In genomic region chr18:79962835-79963657, GRCh38 we compare ENCODE assay signal across 8 cellular contexts.
DNase-seq lines count a peak whose midpoint lies in the region; ATAC-seq and TF ChIP-seq lines count a peak whose summit lies in the region.

No MANE protein-coding gene starts in this region.

- H3K9me3 ChIP-seq in BLaER1 treated with 17β-estradiol and CSF1 and Interleukin-3, amounts not matched to agents 10 nM and 100 nM (replicated peaks in 1 of 11): no peaks in the 10 kb centered on the region

- H3K4me2 ChIP-seq in BLaER1 treated with 17β-estradiol and CSF1 and Interleukin-3, amounts not matched to agents 10 nM and 100 nM: peak overlapping the region in 8 of 11 experiments; percentile 93 to 99 (median 96); a peak in 16 of 22 replicates

- peaks cover 0 to 4% (median 0%) of the 10 kb centered on the region in 11 experiments; a peak in 5 of 22 replicates for H3K36me3 ChIP-seq in BLaER1 treated with 17β-estradiol and CSF1 and Interleukin-3, amounts not matched to agents 10 nM and 100 nM

- no peak overlapping the region for H3K4me3 ChIP-seq in BLaER1 treated with 17β-estradiol and CSF1 and Interleukin-3, amounts not matched to agents 10 nM and 100 nM

- no peak for TF ChIP-seq EP300 in Ishikawa (IDR thresholded peaks at IDR 0.05; ENCODE audit: borderline replicate concordance)

- H3K4me1 ChIP-seq in BLaER1 treated with 17β-estradiol and CSF1 and Interleukin-3, amounts not matched to agents 10 nM and 100 nM: peaks cover 25 to 43% (median 37%) of the 10 kb centered on the region in 10 experiments

- peaks cover 0 to 17% (median 5%) of the 10 kb centered on the region in 11 experiments; a peak in 11 of 22 replicates for H3K27me3 ChIP-seq in BLaER1 treated with 17β-estradiol and CSF1 and Interleukin-3, amounts not matched to agents 10 nM and 100 nM

- ATAC-seq in GM19438 (IDR thresholded peaks at IDR 0.05; ENCODE audit: low read depth, unreplicated experiment): peak; percentile 57
- ATAC-seq in GM21723 (IDR thresholded peaks at IDR 0.05; ENCODE audit: unreplicated experiment): no peak

- peak overlapping the region in 1 of 11 experiments; percentile 4; a peak in 1 of 22 replicates for H3K9ac ChIP-seq in BLaER1 treated with 17β-estradiol and CSF1 and Interleukin-3, amounts not matched to agents 10 nM and 100 nM

- DNase-seq in effector CD4-positive, alpha-beta T cell: peak; percentile 29
- DNase-seq in NCI-H2029 (lab: John Stamatoyannopoulos, UW): no peak
- DNase-seq in NCI-H1105 (lab: John Stamatoyannopoulos, UW): no peak
- no peak for DNase-seq in NCI-H2107 (lab: John Stamatoyannopoulos, UW)

- no peak for TF ChIP-seq RAD21 in Ishikawa (IDR thresholded peaks at IDR 0.05; ENCODE audit: low read depth)

- no peak overlapping the region for H3K27ac ChIP-seq in BLaER1 treated with 17β-estradiol and CSF1 and Interleukin-3, amounts not matched to agents 10 nM and 100 nM

- peaks cover 0 to 53% (median 41%) of the 10 kb centered on the region in 11 experiments; a peak in 19 of 22 replicates for H4K20me1 ChIP-seq in BLaER1 treated with 17β-estradiol and CSF1 and Interleukin-3, amounts not matched to agents 10 nM and 100 nM

TF ChIP-seq in Ishikawa, 13 proteins besides CTCF, POLR2A, EP300 and RAD21:
- no peak for TF ChIP-seq MAX (IDR thresholded peaks at IDR 0.05)
- peak; percentile 12; the same call in 1 of the 2 replicates for TF ChIP-seq ZBTB7A (IDR thresholded peaks at IDR 0.05; ENCODE audit: low read depth)
TF ChIP-seq in Ishikawa: peak in this region for 1.
